1 cellular context compared by ENCODE assay signal in the genomic region with DNA sequence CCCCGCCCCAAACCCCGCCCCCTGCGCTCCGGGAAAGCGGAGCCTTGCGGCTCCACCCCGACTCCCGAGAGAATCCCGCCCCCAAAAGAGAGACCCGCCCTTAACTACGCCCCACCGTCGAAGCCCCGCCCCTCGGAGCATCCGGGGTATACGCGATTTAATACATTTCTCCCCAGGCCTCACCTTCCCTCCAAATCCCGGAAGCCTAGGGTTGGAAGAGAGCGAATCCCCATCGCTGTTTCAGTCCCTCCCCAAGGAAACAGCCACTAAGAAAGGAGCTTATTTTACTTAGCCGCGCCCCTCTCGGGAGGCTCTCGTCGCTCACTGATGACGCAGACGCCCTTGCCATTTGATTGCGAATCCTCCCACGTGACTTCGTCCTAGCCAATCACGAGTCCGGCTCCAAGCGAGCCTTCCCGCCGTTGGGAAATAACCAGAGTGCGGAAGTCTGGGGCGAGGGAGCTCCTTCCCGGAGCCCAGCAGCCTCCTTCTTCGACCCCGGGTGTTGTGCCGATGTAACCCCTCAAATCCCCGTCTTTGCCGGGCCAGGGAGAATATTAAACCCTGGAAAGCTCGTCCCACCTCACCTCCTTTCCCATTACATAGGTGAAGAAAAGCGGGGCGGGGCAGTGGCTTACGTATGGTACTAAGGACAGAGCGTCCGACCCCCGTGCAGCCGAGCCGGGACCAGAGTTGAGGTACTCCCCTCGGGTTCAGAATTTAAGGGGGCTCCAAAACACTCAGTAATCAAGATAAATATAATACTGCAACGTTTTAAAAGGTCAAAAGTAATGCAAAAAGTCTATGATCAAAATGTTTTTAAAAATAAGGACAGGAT.
A peak's percentile ranks its signal among the peaks of the same experiment; 100 is the strongest.
TF ChIP-seq lines count a peak whose summit lies in the region.

No MANE protein-coding gene starts in this region.

TF ChIP-seq in K562, 482 proteins besides CTCF, POLR2A, EP300 and RAD21 (continued from another document and continues in another):
- TF ChIP-seq PRDM10 (IDR thresholded peaks at IDR 0.05; ENCODE audit: partially characterized antibody) (peak; percentile 92), ZFP36 (IDR thresholded peaks at IDR 0.05; ENCODE audit: low read depth, low read length, partially characterized antibody) (no peak), POLR2H (tag; IDR thresholded peaks at IDR 0.05; ENCODE audit: low read depth) (peak; percentile 95), ZBTB12 (CRISPR knock-in tag; IDR thresholded peaks at IDR 0.05) (peak; percentile 97), PCBP2 (IDR thresholded peaks at IDR 0.05; ENCODE audit: low read depth, low read length, poor library complexity, severe bottlenecking) (no peak), U2AF1 (optimal IDR thresholded peaks at IDR 0.05; ENCODE audit: low read depth, low read length) (no peak), PTTG1 (tag; IDR thresholded peaks at IDR 0.05; ENCODE audit: low read depth) (no peak), ZC3H8 (IDR thresholded peaks at IDR 0.05) (no peak), BCOR (IDR thresholded peaks at IDR 0.05) (no peak), ID3 (CRISPR knock-in tag; IDR thresholded peaks at IDR 0.05) (no peak), ID3 (tag; IDR thresholded peaks at IDR 0.05) (no peak), TAF7 (tag; IDR thresholded peaks at IDR 0.05) (peak; percentile 78), MAFK (IDR thresholded peaks at IDR 0.05; ENCODE audit: low read length) (no peak), SMARCB1 (IDR thresholded peaks at IDR 0.05; ENCODE audit: insufficient read length, low read depth) (no peak), TFE3 (CRISPR knock-in tag; IDR thresholded peaks at IDR 0.05) (peak; percentile 98), SRSF1 (IDR thresholded peaks at IDR 0.05; ENCODE audit: low read depth, low read length) (no peak), POLR3A (IDR thresholded peaks at IDR 0.05; ENCODE audit: borderline replicate concordance, extremely low read depth, insufficient read depth, insufficient read length) (no peak), NFXL1 (CRISPR knock-in tag; IDR thresholded peaks at IDR 0.05) (no peak), TSHZ1 (CRISPR knock-in tag; IDR thresholded peaks at IDR 0.05) (no peak), ZNF280B (CRISPR knock-in tag; IDR thresholded peaks at IDR 0.05) (no peak), CBX5 (IDR thresholded peaks at IDR 0.05; ENCODE audit: borderline replicate concordance, low read depth) (no peak), RBM17 (IDR thresholded peaks at IDR 0.05; ENCODE audit: borderline replicate concordance, low read depth, low read length) (no peak), PRMT5 (CRISPR knock-in tag; IDR thresholded peaks at IDR 0.05) (no peak), ZNF79 (CRISPR knock-in tag; IDR thresholded peaks at IDR 0.05; ENCODE audit: low read depth) (0 out of 2 replicates have a peak, but pooled peaks have one; percentile 22), NONO (IDR thresholded peaks at IDR 0.05; ENCODE audit: low read depth in 2 of 2, low read length in 1 of 2) (no peak), SMARCE1 (IDR thresholded peaks at IDR 0.05) (no peak; the same call in 1 of the 2 replicates), GATAD2B (IDR thresholded peaks at IDR 0.05; ENCODE audit: borderline replicate concordance) (no peak; the same call in 1 of the 2 replicates)
- TF ChIP-seq, protein P1, sequence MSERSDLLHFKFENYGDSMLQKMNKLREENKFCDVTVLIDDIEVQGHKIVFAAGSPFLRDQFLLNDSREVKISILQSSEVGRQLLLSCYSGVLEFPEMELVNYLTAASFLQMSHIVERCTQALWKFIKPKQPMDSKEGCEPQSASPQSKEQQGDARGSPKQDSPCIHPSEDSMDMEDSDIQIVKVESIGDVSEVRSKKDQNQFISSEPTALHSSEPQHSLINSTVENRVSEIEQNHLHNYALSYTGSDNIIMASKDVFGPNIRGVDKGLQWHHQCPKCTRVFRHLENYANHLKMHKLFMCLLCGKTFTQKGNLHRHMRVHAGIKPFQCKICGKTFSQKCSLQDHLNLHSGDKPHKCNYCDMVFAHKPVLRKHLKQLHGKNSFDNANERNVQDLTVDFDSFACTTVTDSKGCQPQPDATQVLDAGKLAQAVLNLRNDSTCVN (CRISPR knock-in tag; IDR thresholded peaks at IDR 0.05), result 0 out of 2 replicates have a peak, but pooled peaks have one; percentile 65
- TF ChIP-seq, protein P2, sequence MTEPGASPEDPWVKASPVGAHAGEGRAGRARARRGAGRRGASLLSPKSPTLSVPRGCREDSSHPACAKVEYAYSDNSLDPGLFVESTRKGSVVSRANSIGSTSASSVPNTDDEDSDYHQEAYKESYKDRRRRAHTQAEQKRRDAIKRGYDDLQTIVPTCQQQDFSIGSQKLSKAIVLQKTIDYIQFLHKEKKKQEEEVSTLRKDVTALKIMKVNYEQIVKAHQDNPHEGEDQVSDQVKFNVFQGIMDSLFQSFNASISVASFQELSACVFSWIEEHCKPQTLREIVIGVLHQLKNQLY (CRISPR knock-in tag; conservative IDR thresholded peaks at IDR 0.05), result peak in 1 of 2 experiments; percentile 72; a peak in 1 of 4 replicates
- TF ChIP-seq, protein P3, sequence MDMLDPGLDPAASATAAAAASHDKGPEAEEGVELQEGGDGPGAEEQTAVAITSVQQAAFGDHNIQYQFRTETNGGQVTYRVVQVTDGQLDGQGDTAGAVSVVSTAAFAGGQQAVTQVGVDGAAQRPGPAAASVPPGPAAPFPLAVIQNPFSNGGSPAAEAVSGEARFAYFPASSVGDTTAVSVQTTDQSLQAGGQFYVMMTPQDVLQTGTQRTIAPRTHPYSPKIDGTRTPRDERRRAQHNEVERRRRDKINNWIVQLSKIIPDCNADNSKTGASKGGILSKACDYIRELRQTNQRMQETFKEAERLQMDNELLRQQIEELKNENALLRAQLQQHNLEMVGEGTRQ (CRISPR knock-in tag; IDR thresholded peaks at IDR 0.05), result peak; percentile 98
- TF ChIP-seq, protein P4, sequence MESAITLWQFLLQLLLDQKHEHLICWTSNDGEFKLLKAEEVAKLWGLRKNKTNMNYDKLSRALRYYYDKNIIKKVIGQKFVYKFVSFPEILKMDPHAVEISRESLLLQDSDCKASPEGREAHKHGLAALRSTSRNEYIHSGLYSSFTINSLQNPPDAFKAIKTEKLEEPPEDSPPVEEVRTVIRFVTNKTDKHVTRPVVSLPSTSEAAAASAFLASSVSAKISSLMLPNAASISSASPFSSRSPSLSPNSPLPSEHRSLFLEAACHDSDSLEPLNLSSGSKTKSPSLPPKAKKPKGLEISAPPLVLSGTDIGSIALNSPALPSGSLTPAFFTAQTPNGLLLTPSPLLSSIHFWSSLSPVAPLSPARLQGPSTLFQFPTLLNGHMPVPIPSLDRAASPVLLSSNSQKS (CRISPR knock-in tag; IDR thresholded peaks at IDR 0.05), result 0 out of 2 replicates have a peak, but pooled peaks have one; percentile 12
